ENCODE assay signal across 8 cellular contexts in the genomic region with DNA sequence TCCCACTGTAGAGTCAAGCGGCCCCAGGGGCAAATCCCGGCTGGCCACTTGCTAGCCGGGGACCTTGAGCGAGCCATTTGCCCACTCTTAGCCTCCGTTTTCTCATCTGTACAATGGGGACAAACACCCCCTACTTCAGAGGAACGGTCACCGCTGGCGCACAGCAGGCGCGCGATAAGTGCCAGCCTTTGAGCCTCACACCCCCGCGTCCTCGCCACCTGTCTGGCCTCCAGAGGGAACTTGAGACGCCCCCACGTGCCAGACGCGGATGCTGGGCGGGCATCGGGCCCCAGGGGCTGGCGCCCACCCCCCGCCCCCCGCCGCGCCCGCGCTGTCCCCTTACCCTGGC.
DNase-seq lines count a peak whose midpoint lies in the region; ATAC-seq and TF ChIP-seq lines count a peak whose summit lies in the region.

No MANE protein-coding gene starts in this region.

- CTCF ChIA-PET in CD4-positive, alpha-beta memory T cell (lab: Charles Lee; ENCODE audit: partially characterized antibody): no interaction called here

- no peak overlapping the region for H2BK15ac ChIP-seq in neuronal stem cell (ENCODE audit: low read length)

- TF ChIP-seq CTCF in Loucy (conservative IDR thresholded peaks at IDR 0.05; ENCODE audit: low read length) (no peak), breast epithelium (IDR thresholded peaks at IDR 0.05) (no peak)

- H3K14ac ChIP-seq in neuronal stem cell (ENCODE audit: low read length): no peak overlapping the region

- H3K18ac ChIP-seq in neuronal stem cell (ENCODE audit: low read length): peak overlapping the region; percentile 31

- POLR2A ChIA-PET in CD4-positive, alpha-beta memory T cell (lab: Charles Lee; ENCODE audit: partially characterized antibody): no interaction called here

- no peak overlapping the region for H2BK120ac ChIP-seq in neuronal stem cell (ENCODE audit: low read depth, low read length)

- peak overlapping the region; percentile 35 for H3K9ac ChIP-seq in Loucy (ENCODE audit: low read depth, low read length, poor library complexity, severe bottlenecking)
- H3K9ac ChIP-seq in neuronal stem cell (ENCODE audit: low read depth, low read length, poor library complexity): no peak overlapping the region

- H2AFZ ChIP-seq in Loucy (ENCODE audit: low read length): no peak overlapping the region
- no peak overlapping the region for H2AFZ ChIP-seq in neuronal stem cell (ENCODE audit: low read length)

- no peaks in the 10 kb centered on the region for H3F3A ChIP-seq in Loucy (ENCODE audit: low read depth)

- no peak for ATAC-seq in GM19463 (IDR thresholded peaks at IDR 0.05; ENCODE audit: unreplicated experiment)
- ATAC-seq in GM19455 (IDR thresholded peaks at IDR 0.05; ENCODE audit: unreplicated experiment): no peak

- no peaks in the 10 kb centered on the region for H3K27me3 Mint-ChIP-seq in CD4-positive, alpha-beta memory T cell

- intact Hi-C loops in CD4-positive, alpha-beta memory T cell (cut with micrococcal nuclease): loop anchor here (1.0 kb wide), 1 partner anchor 26 kb away; no protein-coding TSS in a partner anchor
- intact Hi-C loops in breast epithelium (cut with DNase I; ENCODE audit: low total_unique reads): no loop called here

- H3K4me3 ChIP-seq in CD4-positive, alpha-beta memory T cell (ENCODE audit: low read length in 2 of 2): no peak overlapping the region
- H3K4me3 ChIP-seq in Loucy (ENCODE audit: low read length, poor library complexity, severe bottlenecking) (peak overlapping the region; percentile 65), breast epithelium (peak overlapping the region; percentile 27 to 69 (median 54)), neuronal stem cell (ENCODE audit: low read length in 2 of 2) (peak overlapping the region; percentile 58 to 76)

- H3K9me2 ChIP-seq in Loucy (replicated peaks; ENCODE audit: low read depth, low read length): no peaks in the 10 kb centered on the region

- peaks cover 3 to 16% (median 10%) of the 10 kb centered on the region in 4 donors for H3K4me1 Mint-ChIP-seq in CD4-positive, alpha-beta memory T cell

- TF ChIP-seq POLR2A in breast epithelium (IDR thresholded peaks at IDR 0.05): no peak

- H3K23ac ChIP-seq in neuronal stem cell (ENCODE audit: low read depth, low read length, poor library complexity): no peak overlapping the region

- peaks cover 6% of the 10 kb centered on the region for H3K79me1 ChIP-seq in neuronal stem cell (ENCODE audit: low read depth, low read length)

- H2BK12ac ChIP-seq in neuronal stem cell (ENCODE audit: low read length): no peak overlapping the region

- no peak overlapping the region for H4K8ac ChIP-seq in neuronal stem cell (ENCODE audit: low read depth, low read length)

- H4K91ac ChIP-seq in neuronal stem cell (ENCODE audit: low read depth, low read length, poor library complexity): no peak overlapping the region

- DNase-seq in CD4-positive, alpha-beta memory T cell: peak in 1 of 5 donors; percentile 6
- DNase-seq in breast epithelium (ENCODE audit: low spot score in 2 of 2) (no peak), neuronal stem cell (ENCODE audit: low spot score) (no peak), hepatic stellate cell (ENCODE audit: low spot score) (no peak), activated gamma-delta T cell treated with Interleukin-2 at 50 U/mL for 16 hours (no peak)

- H3K79me2 ChIP-seq in Loucy (ENCODE audit: insufficient read depth, low read length): peaks cover 36% of the 10 kb centered on the region; the same call in 1 of the 2 replicates

- no peaks in the 10 kb centered on the region for H3K27me3 ChIP-seq in CD4-positive, alpha-beta memory T cell (ENCODE audit: insufficient read depth, low read length)
- H3K27me3 ChIP-seq in Loucy (ENCODE audit: insufficient read depth, low read length, poor library complexity, severe bottlenecking) (no peaks in the 10 kb centered on the region), breast epithelium (no peaks in the 10 kb centered on the region), neuronal stem cell (ENCODE audit: control insufficient read depth in 3 of 3, insufficient read depth in 3 of 3, low read depth in 1 of 3, low read length in 3 of 3) (peaks cover 0 to 5% (median 0%) of the 10 kb centered on the region in 3 experiments)

- no peak overlapping the region for H3K27ac ChIP-seq in CD4-positive, alpha-beta memory T cell (ENCODE audit: low read depth, low read length)
- H3K27ac ChIP-seq in breast epithelium: no peak overlapping the region
- no peak overlapping the region for H3K27ac ChIP-seq in neuronal stem cell (replicated peaks; ENCODE audit: low read length)

- peak overlapping the region; percentile 58 to 81 (median 80) for H3K4me3 Mint-ChIP-seq in CD4-positive, alpha-beta memory T cell

- H3K9me3 Mint-ChIP-seq in CD4-positive, alpha-beta memory T cell: no peaks in the 10 kb centered on the region

- no peak overlapping the region for H2AK5ac ChIP-seq in neuronal stem cell (ENCODE audit: low read depth, low read length)

- no CpG with 5 or more reads among the region's 27 CpGs for WGBS in neuronal stem cell (ENCODE audit: extremely low coverage in 2 of 2, insufficient read length in 2 of 2, insufficient replicate concordance in 1 of 2), 2 donors

- no peak overlapping the region for H2BK5ac ChIP-seq in neuronal stem cell (ENCODE audit: low read length)

- peak overlapping the region in 3 of 7 donors; percentile 42 to 63 (median 62) for H3K27ac Mint-ChIP-seq in CD4-positive, alpha-beta memory T cell

- H4K20me1 ChIP-seq in Loucy (ENCODE audit: insufficient read depth, low read length, poor library complexity, severe bottlenecking): no peaks in the 10 kb centered on the region

- H3K36me3 Mint-ChIP-seq in CD4-positive, alpha-beta memory T cell: no peaks in the 10 kb centered on the region

- H3K4me1 ChIP-seq in CD4-positive, alpha-beta memory T cell (ENCODE audit: insufficient read depth, low read length): peaks cover 9% of the 10 kb centered on the region
- H3K4me1 ChIP-seq in Loucy (ENCODE audit: insufficient read depth, low read length, poor library complexity, severe bottlenecking): peaks cover 19% of the 10 kb centered on the region
- H3K4me1 ChIP-seq in breast epithelium: peaks cover 0 to 5% of the 10 kb centered on the region in 2 donors
- peaks cover 18 to 36% of the 10 kb centered on the region in 2 donors for H3K4me1 ChIP-seq in neuronal stem cell (ENCODE audit: control insufficient read depth in 2 of 2, insufficient read depth in 1 of 2, low read depth in 1 of 2, low read length in 2 of 2)

- H3K9me3 ChIP-seq in CD4-positive, alpha-beta memory T cell (ENCODE audit: control insufficient read depth in 1 of 2, low read length in 2 of 2): no peaks in the 10 kb centered on the region
- H3K9me3 ChIP-seq in Loucy (ENCODE audit: insufficient read depth, low read depth, low read length): no peaks in the 10 kb centered on the region
- no peaks in the 10 kb centered on the region for H3K9me3 ChIP-seq in breast epithelium
- H3K9me3 ChIP-seq in neuronal stem cell (replicated peaks in 1 of 2; ENCODE audit: control insufficient read depth in 2 of 2, insufficient read depth in 1 of 2, low read depth in 1 of 2, low read length in 2 of 2): no peaks in the 10 kb centered on the region

- peak overlapping the region; percentile 67 for H3K4me2 ChIP-seq in Loucy (ENCODE audit: low read depth, low read length, poor library complexity, severe bottlenecking)
- peak overlapping the region; percentile 52 for H3K4me2 ChIP-seq in neuronal stem cell (ENCODE audit: insufficient read depth, low read length, poor library complexity, severe bottlenecking)

- H3K36me3 ChIP-seq in CD4-positive, alpha-beta memory T cell (ENCODE audit: insufficient read depth, low read length): no peaks in the 10 kb centered on the region
- H3K36me3 ChIP-seq in Loucy (ENCODE audit: insufficient read depth, low read length): no peaks in the 10 kb centered on the region
- no peaks in the 10 kb centered on the region for H3K36me3 ChIP-seq in breast epithelium
- H3K36me3 ChIP-seq in neuronal stem cell (replicated peaks in 1 of 2; ENCODE audit: control insufficient read depth in 2 of 2, insufficient read depth in 2 of 2, low read length in 2 of 2): no peaks in the 10 kb centered on the region

- H3K4ac ChIP-seq in neuronal stem cell (ENCODE audit: low read length): no peak overlapping the region

Comparison
In these comparisons a context has a peak if more than half of its experiments do, and no peak if none do; other contexts are left out.
1. H3K4me3 ChIP-seq: peak in Loucy (single experiment), breast epithelium (3 of 3) and neuronal stem cell (2 of 2); none in CD4-positive, alpha-beta memory T cell (0 of 2).